Comparison of ENCODE assay signal across 15 cellular contexts in genomic region chr1:230899845-230900251, GRCh38. TPM values are rescaled to one million over a fixed set of nuclear protein-coding genes. Genes with fewer than 3 reads are reported as not detected.
DNase-seq lines count a peak whose midpoint lies in the region; ATAC-seq and TF ChIP-seq lines count a peak whose summit lies in the region.
"Had no signal": no experiment of that assay in that cellular context is flagged by ENCODE, and none has a peak within 500 bp of the region (broad histone marks: within the 10 kb centered on the region; RNA-seq: fewer than 3 reads in every experiment).

No MANE protein-coding gene starts in this region.

- no peak overlapping the region for H3K27ac ChIP-seq in left ventricle myocardium inferior (replicated peaks)
- peak overlapping the region in 1 of 2 donors; percentile 63 for H3K27ac ChIP-seq in left lung

- in situ Hi-C loops in astrocyte of the spinal cord (cut with HindIII; ENCODE audit: low sequenced_read_pairs): no loop called here

- H3K36me3 ChIP-seq in left ventricle myocardium inferior: peaks cover 7% of the 10 kb centered on the region
- H3K36me3 ChIP-seq in left lung: peaks cover 0 to under 1% of the 10 kb centered on the region in 2 donors
- H3K36me3 ChIP-seq: BE2C had no signal

- ATAC-seq in Right ventricle myocardium superior (ENCODE audit: poor library complexity) (peak; percentile 52), left lung (peak; percentile 17)
- ATAC-seq: activated CD8-positive, alpha-beta T cell treated with anti-CD3 and anti-CD28 coated beads for 36 hours; naive thymus-derived CD4-positive, alpha-beta T cell; stimulated activated memory B cell treated with anti-CD40 and anti-IgM and Interleukin-4, amounts not matched to agents 10 μg/mL and 1 μg/mL and 100 μg/mL, for 72 hours had no signal

- H3K4me1 ChIP-seq in left ventricle myocardium inferior (peaks cover 7% of the 10 kb centered on the region), left lung (peaks cover 0 to 4% of the 10 kb centered on the region in 2 donors)
- H3K4me1 ChIP-seq: BE2C had no signal

- intact Hi-C loops in Right ventricle myocardium superior (cut with DNase I) (no loop called here), left ventricle myocardium inferior (cut with micrococcal nuclease) (no loop called here), left lung (cut with DNase I) (no loop called here)

- TF ChIP-seq CTCF in left ventricle myocardium inferior (IDR thresholded peaks at IDR 0.05; ENCODE audit: borderline replicate concordance) (no peak), astrocyte of the spinal cord (IDR thresholded peaks at IDR 0.05; ENCODE audit: low read depth, low read length) (no peak), left lung (IDR thresholded peaks at IDR 0.05) (no peak)

- H3K27me3 ChIP-seq in left ventricle myocardium inferior (ENCODE audit: low read depth): no peaks in the 10 kb centered on the region
- H3K27me3 ChIP-seq in left lung: no peaks in the 10 kb centered on the region
- H3K27me3 ChIP-seq: BE2C had no signal

- H3K4me3 ChIP-seq in left ventricle myocardium inferior: no peak overlapping the region
- H3K4me3 ChIP-seq in astrocyte of the spinal cord (ENCODE audit: low read depth, low read length): no peak overlapping the region
- H3K4me3 ChIP-seq in left lung: no peak overlapping the region

- DNase-seq in Right ventricle myocardium superior (no peak), left ventricle myocardium inferior (no peak), astrocyte of the spinal cord (ENCODE audit: low read depth, low spot score) (peak; percentile 28), left lung (no peak), ureter (ENCODE audit: low spot score) (peak; percentile 23), NCI-H1694 (lab: John Stamatoyannopoulos, UW) (no peak), anterior cingulate cortex (lab: John Stamatoyannopoulos, UW) (no peak)
- no peak for DNase-seq in stimulated activated CD4-positive, alpha-beta T cell treated with anti-CD3 and anti-CD28 coated beads, Interleukin-12 subunit alpha, Interleukin-12 subunit beta, amount 100 ng/mL, for 4 hours
- DNase-seq: activated CD8-positive, alpha-beta T cell treated with anti-CD3 and anti-CD28 coated beads for 36 hours; BE2C; kidney glomerular epithelial cell; naive thymus-derived CD4-positive, alpha-beta T cell; NCI-H1105 treated with DMSO at 0.1 percent for 48 hours; NCI-H2227 treated with DMSO at 0.1 percent for 48 hours had no signal

- no peaks in the 10 kb centered on the region for H3K9me3 ChIP-seq in left ventricle myocardium inferior (replicated peaks)
- no peaks in the 10 kb centered on the region for H3K9me3 ChIP-seq in left lung
- H3K9me3 ChIP-seq: BE2C had no signal

RNA-seq across cellular contexts. Expression of gene C1orf198, which starts 31.5 kb away (rescaled TPM):
- total RNA-seq in Right ventricle myocardium superior (43.1 TPM), left ventricle myocardium inferior (32.7 TPM), left lung (100 to 1,000 TPM in 1 of 2 donors, 10 to 100 TPM in 1; 36.2 to 116 TPM), ureter (42.2 TPM)

Comparison
In these comparisons a context has a peak if more than half of its experiments do, and no peak if none do; other contexts are left out.
1. DNase-seq: peak in astrocyte of the spinal cord (single experiment) and ureter (single experiment); none in Right ventricle myocardium superior (single experiment), left ventricle myocardium inferior (single experiment), left lung (0 of 2), NCI-H1694 (single experiment), stimulated activated CD4-positive, alpha-beta T cell treated with anti-CD3 and anti-CD28 coated beads, Interleukin-12 subunit alpha, Interleukin-12 subunit beta, amount 100 ng/mL, for 4 hours (single experiment) and anterior cingulate cortex (0 of 58).